ENCODE assay signal across 12 cellular contexts in the genomic region with DNA sequence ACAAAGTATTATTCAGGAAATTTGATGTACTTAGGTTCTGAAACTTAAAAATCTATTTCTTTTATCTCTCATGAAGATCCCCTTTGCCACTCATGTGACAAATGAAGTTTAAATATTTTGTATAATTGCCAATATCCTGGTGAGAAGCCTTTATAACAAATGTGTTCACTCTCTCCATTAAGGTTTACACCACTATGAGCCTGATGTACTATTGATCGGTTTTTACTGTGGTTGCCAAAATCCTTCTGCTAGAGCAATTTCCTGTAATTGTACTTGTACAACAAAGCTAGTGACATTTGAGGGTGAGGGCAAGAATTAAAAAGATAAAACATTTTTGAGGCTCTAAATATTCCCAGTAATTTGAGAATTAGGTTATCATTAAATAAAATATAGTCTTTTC.
"Had no signal": no experiment of that assay in that cellular context is flagged by ENCODE, and none has a peak within 500 bp of the region (broad histone marks: within the 10 kb centered on the region; RNA-seq: fewer than 3 reads in every experiment).

No MANE protein-coding gene starts in this region.

- H3K27ac ChIP-seq: cardiac muscle cell, prostate gland, spleen, suprapubic skin had no signal

- H3K9me3 ChIP-seq: prostate gland, suprapubic skin had no signal

- H3K4me3 ChIP-seq: cardiac muscle cell, prostate gland, spleen, suprapubic skin had no signal

- H3K4me1 ChIP-seq: prostate gland, spleen, suprapubic skin had no signal

- H3K36me3 ChIP-seq: cardiac muscle cell, prostate gland, spleen, suprapubic skin had no signal

- DNase-seq: activated CD4-positive, alpha-beta T cell treated with anti-CD3 and anti-CD28 coated beads for 48 hours; activated naive CD4-positive, alpha-beta T cell treated with Interleukin-2 at 50 U/mL for 16 hours; effector CD4-positive, alpha-beta T cell; kidney; mesendoderm; occipital lobe; spleen; stimulated activated CD4-positive, alpha-beta T cell treated with anti-CD3 and anti-CD28 coated beads, Interleukin-1b, Interleukin-23, amount 100 ng/mL, for 48 hours; stimulated activated naive CD4-positive, alpha-beta T cell had no signal
